Comparison of ENCODE assay signal across 9 cellular contexts in genomic region chr10:95517536-95518454, GRCh38.
DNase-seq lines count a peak whose midpoint lies in the region; ATAC-seq lines count a peak whose summit lies in the region.
"Had no signal": no experiment of that assay in that cellular context is flagged by ENCODE, and none has a peak within 500 bp of the region (broad histone marks: within the 10 kb centered on the region; RNA-seq: fewer than 3 reads in every experiment).

No MANE protein-coding gene starts in this region.

- H3K9ac ChIP-seq in muscle layer of colon (ENCODE audit: low read length), result peak overlapping the region; percentile 22

- H3K36me3 ChIP-seq in muscle layer of colon (ENCODE audit: insufficient read depth, low read length), result no peaks in the 10 kb centered on the region

- DNase-seq in COLO668 (lab: John Stamatoyannopoulos, UW; ENCODE audit: unreplicated experiment) (peak; percentile 29), OCI-M1 (lab: John Stamatoyannopoulos, UW) (peak; percentile 84), epithelial cell of prostate (ENCODE audit: low read depth, low spot score) (peak; percentile 12), foreskin melanocyte (no peak)
- DNase-seq in activated CD4-positive, CD25-positive, alpha-beta regulatory T cell (lab: John Stamatoyannopoulos, UW), result no peak
- DNase-seq in stimulated activated CD4-positive, alpha-beta T cell treated with anti-CD3 and anti-CD28 coated beads, Interleukin-12 subunit alpha, Interleukin-12 subunit beta, amount 100 ng/mL, for 4 hours, result no peak
- DNase-seq: NCI-H1436 treated with DMSO at 0.1 percent for 48 hours had no signal

- H3K9me3 ChIP-seq in muscle layer of colon (ENCODE audit: low read length), result no peaks in the 10 kb centered on the region

- H3K27me3 ChIP-seq in muscle layer of colon (ENCODE audit: control insufficient read depth in 1 of 2, insufficient read depth in 2 of 2, low read length in 2 of 2), result no peaks in the 10 kb centered on the region

- ATAC-seq in GM18867 (IDR thresholded peaks at IDR 0.05; ENCODE audit: unreplicated experiment), result no peak

- H3K27ac ChIP-seq in epithelial cell of prostate (no peak overlapping the region), muscle layer of colon (ENCODE audit: low read depth, low read length) (peak overlapping the region; percentile 87)

- H3K4me3 ChIP-seq in muscle layer of colon (ENCODE audit: low read depth in 1 of 2, low read length in 2 of 2), result peak overlapping the region in 1 of 2 donors; percentile 11

- peaks cover 91% of the 10 kb centered on the region for H3K4me1 ChIP-seq in muscle layer of colon (ENCODE audit: insufficient read depth, low read length)

Comparison
In these comparisons a context has a peak if more than half of its experiments do, and no peak if none do; other contexts are left out.
1. DNase-seq: peak in COLO668 (single experiment), OCI-M1 (single experiment) and epithelial cell of prostate (single experiment); none in activated CD4-positive, CD25-positive, alpha-beta regulatory T cell (0 of 4), foreskin melanocyte (single experiment) and stimulated activated CD4-positive, alpha-beta T cell treated with anti-CD3 and anti-CD28 coated beads, Interleukin-12 subunit alpha, Interleukin-12 subunit beta, amount 100 ng/mL, for 4 hours (single experiment).